ENCODE assay signal across 19 cellular contexts in the genomic region with DNA sequence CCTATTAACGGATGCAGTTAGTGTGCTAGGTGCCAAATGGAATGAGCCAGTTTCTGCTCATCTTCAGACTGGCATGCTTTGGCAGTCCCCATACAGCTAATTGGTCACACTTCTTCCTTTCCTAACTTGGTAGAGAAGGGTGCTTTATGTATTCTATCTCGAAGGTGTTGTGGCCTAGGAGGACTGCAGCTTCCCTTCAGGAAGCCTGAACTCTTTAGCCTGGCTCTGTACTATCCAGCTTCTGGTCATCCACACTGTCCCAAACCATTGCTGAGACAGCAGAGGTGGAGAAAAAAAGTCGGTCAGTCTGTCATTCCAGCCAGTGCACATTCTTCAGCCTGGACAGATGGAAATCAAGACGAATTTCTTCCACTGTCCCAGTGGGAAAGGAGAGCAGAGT. TPM values are rescaled to one million over a fixed set of nuclear protein-coding genes. Genes with fewer than 3 reads are reported as not detected.
"Had no signal": no experiment of that assay in that cellular context is flagged by ENCODE, and none has a peak within 500 bp of the region (broad histone marks: within the 10 kb centered on the region; RNA-seq: fewer than 3 reads in every experiment).

No MANE protein-coding gene starts in this region.

RNA-seq across cellular contexts. Expression of a gene that starts 11.0 kb away (rescaled TPM):
- total RNA-seq: activated naive CD4-positive, alpha-beta T cell treated with anti-CD3 and anti-CD28 coated beads for 36 hours; activated naive CD4-positive, alpha-beta T cell treated with anti-CD3 and anti-CD28 coated beads, Interleukin-2, amount 50 U/mL, for 72 hours; activated naive CD8-positive, alpha-beta T cell treated with anti-CD3 and anti-CD28 coated beads for 36 hours; activated naive CD8-positive, alpha-beta T cell treated with anti-CD3 and anti-CD28 coated beads, Interleukin-2, amount 10 ng/mL, durations not matched to agents 7 days and 5 days; activated T-cell treated with anti-CD3 and anti-CD28 coated beads, Interleukin-2, amount 50 U/mL, for 4 hours; activated T-cell treated with anti-CD3 and anti-CD28 coated beads, Interleukin-2, amount 50 U/mL, for 72 hours; activated T-helper 1 cell treated with anti-CD3 and anti-CD28 coated beads, Interleukin-12 subunit alpha, Interleukin-12 subunit beta, Interleukin-2, Interleukin-4 antibody, amounts not matched to agents 30 ng/mL and 10 ng/mL and 1 ng/mL, durations not matched to agents 14 hours and 24 hours and 36 hours; activated T-helper 17 cell treated with anti-CD3 and anti-CD28 coated beads, Interleukin-2, amount 50 U/mL, for 72 hours; activated T-helper 2 cell treated with anti-CD3 and anti-CD28 coated beads, Interferon-gamma antibody, Interleukin-2, Interleukin-4, amounts not matched to agents 10 μg/mL and 5 μg/mL and 100 μg/mL, durations not matched to agents 14 hours and 24 hours and 36 hours; ascending aorta; astrocyte; body of pancreas; breast epithelium; bronchial epithelial cell; cardiac muscle cell; chondrocyte had no signal
- polyA plus RNA-seq: adipose tissue, adrenal gland, aorta, cardiac muscle cell had no signal
